1 cellular context compared by ENCODE assay signal in genomic region chr11:65644837-65645236, GRCh38.
TF ChIP-seq lines count a peak whose summit lies in the region.

No MANE protein-coding gene starts in this region.

TF ChIP-seq in K562, 482 proteins besides CTCF, POLR2A, EP300 and RAD21:
- TF ChIP-seq SIX5 (IDR thresholded peaks at IDR 0.05; ENCODE audit: borderline replicate concordance in 1 of 2, insufficient read depth in 1 of 2, low read depth in 1 of 2, low read length in 2 of 2), result no peak
- TF ChIP-seq POLR2G (IDR thresholded peaks at IDR 0.05; ENCODE audit: low read depth, low read length), result 0 out of 2 replicates have a peak, but pooled peaks have one; percentile 15
